In the genomic region with DNA sequence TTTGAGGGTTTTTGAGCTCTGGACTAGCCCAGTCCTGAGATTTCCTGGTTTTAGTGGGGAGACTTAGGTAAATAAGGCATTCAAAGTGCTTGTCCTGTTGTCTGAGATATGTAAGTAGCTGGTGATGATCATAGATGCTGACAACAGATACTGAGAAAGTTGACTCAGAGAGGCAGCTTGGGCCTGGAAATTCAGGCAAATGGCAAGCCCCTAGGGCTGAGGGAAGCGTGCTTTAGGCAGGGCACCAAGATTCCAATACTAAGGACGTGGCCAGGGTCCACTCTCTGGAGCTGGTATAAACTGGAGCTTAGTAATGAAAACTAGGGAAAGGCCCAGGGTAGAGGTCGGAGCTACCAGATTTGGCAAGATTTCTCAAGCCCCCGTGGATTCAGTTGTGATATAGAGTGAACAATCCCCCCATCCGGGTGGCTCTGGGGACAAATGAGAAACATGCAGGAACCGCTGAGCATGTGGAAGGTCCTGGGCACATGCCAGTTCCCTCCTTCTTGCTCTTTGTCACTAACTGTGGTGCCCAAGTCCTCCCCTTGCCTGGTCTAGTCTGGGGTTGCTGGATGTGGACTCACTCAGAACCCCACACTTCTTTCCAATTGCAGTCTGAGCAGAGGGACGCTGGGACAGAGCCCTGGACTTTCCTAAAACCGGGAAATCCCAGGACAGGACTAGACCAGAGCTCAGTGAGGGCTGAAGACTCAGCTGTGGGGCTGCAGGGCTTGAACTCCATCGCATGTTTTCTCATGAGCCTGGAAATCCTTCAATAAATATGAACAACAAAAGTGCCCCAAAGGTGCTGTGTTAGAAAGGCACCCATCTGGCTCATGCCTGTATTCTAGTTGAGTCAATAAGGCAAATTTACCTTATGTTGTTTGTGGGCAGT, we compare ENCODE assay signal across 1 cellular context.
TF ChIP-seq lines count a peak whose summit lies in the region.

No MANE protein-coding gene starts in this region.

TF ChIP-seq in GM23338, 12 proteins besides CTCF, POLR2A, EP300 and RAD21 (continued from another document):
- TF ChIP-seq EZH2 (IDR thresholded peaks at IDR 0.05; ENCODE audit: low read depth, unreplicated experiment) (no peak), JUNB (IDR thresholded peaks at IDR 0.05; ENCODE audit: unreplicated experiment) (no peak), ZNF114 (CRISPR knock-in tag; IDR thresholded peaks at IDR 0.05) (no peak), CREB1 (CRISPR knock-in tag; IDR thresholded peaks at IDR 0.05; ENCODE audit: low read depth) (no peak), ZNF331 (CRISPR knock-in tag; IDR thresholded peaks at IDR 0.05; ENCODE audit: low read depth) (no peak)
- TF ChIP-seq, protein P1, sequence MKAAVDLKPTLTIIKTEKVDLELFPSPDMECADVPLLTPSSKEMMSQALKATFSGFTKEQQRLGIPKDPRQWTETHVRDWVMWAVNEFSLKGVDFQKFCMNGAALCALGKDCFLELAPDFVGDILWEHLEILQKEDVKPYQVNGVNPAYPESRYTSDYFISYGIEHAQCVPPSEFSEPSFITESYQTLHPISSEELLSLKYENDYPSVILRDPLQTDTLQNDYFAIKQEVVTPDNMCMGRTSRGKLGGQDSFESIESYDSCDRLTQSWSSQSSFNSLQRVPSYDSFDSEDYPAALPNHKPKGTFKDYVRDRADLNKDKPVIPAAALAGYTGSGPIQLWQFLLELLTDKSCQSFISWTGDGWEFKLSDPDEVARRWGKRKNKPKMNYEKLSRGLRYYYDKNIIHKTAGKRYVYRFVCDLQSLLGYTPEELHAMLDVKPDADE (IDR thresholded peaks at IDR 0.05), result no peak
- TF ChIP-seq, protein P2, sequence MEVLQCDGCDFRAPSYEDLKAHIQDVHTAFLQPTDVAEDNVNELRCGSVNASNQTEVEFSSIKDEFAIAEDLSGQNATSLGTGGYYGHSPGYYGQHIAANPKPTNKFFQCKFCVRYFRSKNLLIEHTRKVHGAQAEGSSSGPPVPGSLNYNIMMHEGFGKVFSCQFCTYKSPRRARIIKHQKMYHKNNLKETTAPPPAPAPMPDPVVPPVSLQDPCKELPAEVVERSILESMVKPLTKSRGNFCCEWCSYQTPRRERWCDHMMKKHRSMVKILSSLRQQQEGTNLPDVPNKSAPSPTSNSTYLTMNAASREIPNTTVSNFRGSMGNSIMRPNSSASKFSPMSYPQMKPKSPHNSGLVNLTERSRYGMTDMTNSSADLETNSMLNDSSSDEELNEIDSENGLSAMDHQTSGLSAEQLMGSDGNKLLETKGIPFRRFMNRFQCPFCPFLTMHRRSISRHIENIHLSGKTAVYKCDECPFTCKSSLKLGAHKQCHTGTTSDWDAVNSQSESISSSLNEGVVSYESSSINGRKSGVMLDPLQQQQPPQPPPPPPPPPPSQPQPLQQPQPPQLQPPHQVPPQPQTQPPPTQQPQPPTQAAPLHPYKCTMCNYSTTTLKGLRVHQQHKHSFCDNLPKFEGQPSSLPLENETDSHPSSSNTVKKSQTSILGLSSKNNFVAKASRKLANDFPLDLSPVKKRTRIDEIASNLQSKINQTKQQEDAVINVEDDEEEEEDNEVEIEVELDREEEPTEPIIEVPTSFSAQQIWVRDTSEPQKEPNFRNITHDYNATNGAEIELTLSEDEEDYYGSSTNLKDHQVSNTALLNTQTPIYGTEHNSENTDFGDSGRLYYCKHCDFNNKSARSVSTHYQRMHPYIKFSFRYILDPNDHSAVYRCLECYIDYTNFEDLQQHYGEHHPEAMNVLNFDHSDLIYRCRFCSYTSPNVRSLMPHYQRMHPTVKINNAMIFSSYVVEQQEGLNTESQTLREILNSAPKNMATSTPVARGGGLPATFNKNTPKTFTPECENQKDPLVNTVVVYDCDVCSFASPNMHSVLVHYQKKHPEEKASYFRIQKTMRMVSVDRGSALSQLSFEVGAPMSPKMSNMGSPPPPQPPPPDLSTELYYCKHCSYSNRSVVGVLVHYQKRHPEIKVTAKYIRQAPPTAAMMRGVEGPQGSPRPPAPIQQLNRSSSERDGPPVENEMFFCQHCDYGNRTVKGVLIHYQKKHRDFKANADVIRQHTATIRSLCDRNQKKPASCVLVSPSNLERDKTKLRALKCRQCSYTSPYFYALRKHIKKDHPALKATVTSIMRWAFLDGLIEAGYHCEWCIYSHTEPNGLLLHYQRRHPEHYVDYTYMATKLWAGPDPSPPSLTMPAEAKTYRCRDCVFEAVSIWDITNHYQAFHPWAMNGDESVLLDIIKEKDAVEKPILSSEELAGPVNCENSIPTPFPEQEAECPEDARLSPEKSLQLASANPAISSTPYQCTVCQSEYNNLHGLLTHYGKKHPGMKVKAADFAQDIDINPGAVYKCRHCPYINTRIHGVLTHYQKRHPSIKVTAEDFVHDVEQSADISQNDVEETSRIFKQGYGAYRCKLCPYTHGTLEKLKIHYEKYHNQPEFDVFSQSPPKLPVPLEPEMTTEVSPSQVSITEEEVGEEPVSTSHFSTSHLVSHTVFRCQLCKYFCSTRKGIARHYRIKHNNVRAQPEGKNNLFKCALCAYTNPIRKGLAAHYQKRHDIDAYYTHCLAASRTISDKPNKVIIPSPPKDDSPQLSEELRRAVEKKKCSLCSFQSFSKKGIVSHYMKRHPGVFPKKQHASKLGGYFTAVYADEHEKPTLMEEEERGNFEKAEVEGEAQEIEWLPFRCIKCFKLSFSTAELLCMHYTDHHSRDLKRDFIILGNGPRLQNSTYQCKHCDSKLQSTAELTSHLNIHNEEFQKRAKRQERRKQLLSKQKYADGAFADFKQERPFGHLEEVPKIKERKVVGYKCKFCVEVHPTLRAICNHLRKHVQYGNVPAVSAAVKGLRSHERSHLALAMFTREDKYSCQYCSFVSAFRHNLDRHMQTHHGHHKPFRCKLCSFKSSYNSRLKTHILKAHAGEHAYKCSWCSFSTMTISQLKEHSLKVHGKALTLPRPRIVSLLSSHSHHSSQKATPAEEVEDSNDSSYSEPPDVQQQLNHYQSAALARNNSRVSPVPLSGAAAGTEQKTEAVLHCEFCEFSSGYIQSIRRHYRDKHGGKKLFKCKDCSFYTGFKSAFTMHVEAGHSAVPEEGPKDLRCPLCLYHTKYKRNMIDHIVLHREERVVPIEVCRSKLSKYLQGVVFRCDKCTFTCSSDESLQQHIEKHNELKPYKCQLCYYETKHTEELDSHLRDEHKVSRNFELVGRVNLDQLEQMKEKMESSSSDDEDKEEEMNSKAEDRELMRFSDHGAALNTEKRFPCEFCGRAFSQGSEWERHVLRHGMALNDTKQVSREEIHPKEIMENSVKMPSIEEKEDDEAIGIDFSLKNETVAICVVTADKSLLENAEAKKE (CRISPR knock-in tag; IDR thresholded peaks at IDR 0.05), result no peak
